8 cellular contexts compared by ENCODE assay signal in genomic region chr10:73874267-73875138, GRCh38. TPM values are rescaled to one million over a fixed set of nuclear protein-coding genes. Genes with fewer than 3 reads are reported as not detected.
A peak's percentile ranks its signal among the peaks of the same experiment; 100 is the strongest.
DNase-seq lines count a peak whose midpoint lies in the region; ATAC-seq and TF ChIP-seq lines count a peak whose summit lies in the region.

CAMK2G (minus strand) TSS chr10:73874555; CDS start chr10:73874461, 94 bp downstream.

- no peak for TF ChIP-seq CTCF in GM12875 (IDR thresholded peaks at IDR 0.05; ENCODE audit: borderline replicate concordance, insufficient read depth, low read depth, low read length)
- peak in 1 of 2 donors; percentile 12 for TF ChIP-seq CTCF in right atrium auricular region (IDR thresholded peaks at IDR 0.05)

- H3K27me3 ChIP-seq in right atrium auricular region: no peaks in the 10 kb centered on the region
- H3K27me3 ChIP-seq in rectal smooth muscle tissue (ENCODE audit: control insufficient read depth, insufficient read depth, low read length): no peaks in the 10 kb centered on the region
- H3K27me3 ChIP-seq in aorta (ENCODE audit: control insufficient read depth in 1 of 2, insufficient read depth in 2 of 2, low read length in 1 of 2): no peaks in the 10 kb centered on the region

- H3K36me3 ChIP-seq in right atrium auricular region (no peaks in the 10 kb centered on the region), rectal smooth muscle tissue (ENCODE audit: control insufficient read depth, insufficient read depth, low read length) (peaks cover 11% of the 10 kb centered on the region), aorta (ENCODE audit: control insufficient read depth in 1 of 2, insufficient read depth in 2 of 2, low read length in 1 of 2) (peaks cover 0 to 6% of the 10 kb centered on the region in 2 donors)

- ATAC-seq in HG02588 (IDR thresholded peaks at IDR 0.05; ENCODE audit: unreplicated experiment) (peak; percentile 82), aorta (ENCODE audit: low FRiP score) (peak; percentile 93)

- peaks cover 0 to 40% of the 10 kb centered on the region in 2 donors for H3K4me1 ChIP-seq in right atrium auricular region
- H3K4me1 ChIP-seq in rectal smooth muscle tissue (ENCODE audit: control insufficient read depth, insufficient read depth, low read length): peaks cover 16% of the 10 kb centered on the region
- H3K4me1 ChIP-seq in aorta (ENCODE audit: control insufficient read depth in 1 of 2, insufficient read depth in 2 of 2, low read length in 2 of 2): peaks cover 2% of the 10 kb centered on the region in 2 donors

- H3K9me3 ChIP-seq in right atrium auricular region: no peaks in the 10 kb centered on the region
- no peaks in the 10 kb centered on the region for H3K9me3 ChIP-seq in aorta (ENCODE audit: control insufficient read depth, low read length)

- intact Hi-C loops in T-helper 2 cell treated with Interferon-gamma antibody and Interleukin-4, amounts not matched to agents 100 ng/mL and 5 ng/mL, for 36 hours (cut with micrococcal nuclease): loop anchor here (1.0 to 5.0 kb wide), 5 partner anchors 25 to 1358 kb away; partner anchors contain the start of gene VCL
- intact Hi-C loops in aorta (cut with DNase I): loop anchor here in 1 of 2 donors (5.0 kb wide), 1 partner anchor 102 kb away; a partner anchor contains a TSS

- peak within 1 kb of the TSS; percentile 85 for H3K27ac ChIP-seq in angular gyrus (ENCODE audit: low read depth, low read length)
- H3K27ac ChIP-seq in right atrium auricular region: peak within 1 kb of the TSS in 1 of 2 donors; percentile 68
- H3K27ac ChIP-seq in rectal smooth muscle tissue (ENCODE audit: low read depth, low read length): peak within 1 kb of the TSS; percentile 79
- peak within 1 kb of the TSS in 1 of 2 donors; percentile 46 for H3K27ac ChIP-seq in aorta (ENCODE audit: low read depth in 1 of 2, low read length in 2 of 2)

- H3K4me3 ChIP-seq in GM12875 (ENCODE audit: low read depth, low read length) (peak within 1 kb of the TSS; percentile 77), right atrium auricular region (peak within 1 kb of the TSS; percentile 72 to 92), rectal smooth muscle tissue (ENCODE audit: low read length) (peak within 1 kb of the TSS; percentile 73), aorta (ENCODE audit: low read length in 2 of 2) (peak within 1 kb of the TSS; percentile 85 to 98)

- DNase-seq in NCI-H1105 treated with DMSO at 0.1 percent for 48 hours (lab: John Stamatoyannopoulos, UW): peak; percentile 17
- peak; percentile 74 for DNase-seq in right atrium auricular region (ENCODE audit: low spot score)
- DNase-seq in aorta: peak; percentile 93 to 95

- H3K9ac ChIP-seq in rectal smooth muscle tissue (ENCODE audit: low read length): no peak within 1 kb of the TSS

- 1 to 2% methylated on average over 33 to 95 of the region's 95 CpGs for WGBS in aorta, 2 donors

RNA-seq across cellular contexts. Expression of gene CAMK2G, which starts in this region (rescaled TPM):
- 52.3 and 52.5 TPM in 2 replicates for total RNA-seq in T-helper 2 cell treated with Interferon-gamma antibody and Interleukin-4, amounts not matched to agents 100 ng/mL and 5 ng/mL, for 36 hours
- 10 to 100 TPM; 12.1 to 17.4 TPM for total RNA-seq in right atrium auricular region
- 10 to 100 TPM; 70.6 to 76.7 TPM for total RNA-seq in aorta
- polyA plus RNA-seq in aorta: 10 to 100 TPM; 37.1 to 70.9 TPM

Comparison
In these comparisons a context has a peak if more than half of its experiments do, and no peak if none do; other contexts are left out.
1. DNase-seq: peak in every context shown above with its lines; median percentile 94 in aorta; 74 in right atrium auricular region; 17 in NCI-H1105 treated with DMSO at 0.1 percent for 48 hours.